Comparison of ENCODE assay signal across 8 cellular contexts in genomic region chr19:50835785-50836542, GRCh38. TPM values are rescaled to one million over a fixed set of nuclear protein-coding genes. Genes with fewer than 3 reads are reported as not detected.
DNase-seq lines count a peak whose midpoint lies in the region; ATAC-seq and TF ChIP-seq lines count a peak whose summit lies in the region.

No MANE protein-coding gene starts in this region.

- H3K4me3 Mint-ChIP-seq in activated naive CD4-positive, alpha-beta T cell treated with anti-CD3 and anti-CD28 coated beads for 36 hours = peak overlapping the region; percentile 73

- H3K27me3 Mint-ChIP-seq in activated naive CD4-positive, alpha-beta T cell treated with anti-CD3 and anti-CD28 coated beads for 36 hours (ENCODE audit: low read depth) = peaks cover 47% of the 10 kb centered on the region

- no peaks in the 10 kb centered on the region for H3K36me3 Mint-ChIP-seq in activated naive CD4-positive, alpha-beta T cell treated with anti-CD3 and anti-CD28 coated beads for 36 hours (ENCODE audit: low read depth)

- no peak for TF ChIP-seq EP300 in ovary (IDR thresholded peaks at IDR 0.05)
- no peak for TF ChIP-seq EP300 in tibial nerve (IDR thresholded peaks at IDR 0.05)

- H3K9me3 ChIP-seq in BLaER1 (no peaks in the 10 kb centered on the region), ovary (peaks cover 0 to 5% of the 10 kb centered on the region in 2 donors), tibial nerve (peaks cover 0 to 8% (median 0%) of the 10 kb centered on the region in 4 donors)

- H3K9me3 Mint-ChIP-seq in activated naive CD4-positive, alpha-beta T cell treated with anti-CD3 and anti-CD28 coated beads for 36 hours = no peaks in the 10 kb centered on the region

- peak; percentile 83 for DNase-seq in GM19240 (ENCODE audit: insufficient read length, low spot score)
- peak; percentile 83 for DNase-seq in HPDE6-E6E7 (ENCODE audit: extremely low spot score)
- DNase-seq in SHP77 treated with DMSO at 0.1 percent for 48 hours (lab: John Stamatoyannopoulos, UW) = peak; percentile 66
- DNase-seq in activated naive CD4-positive, alpha-beta T cell treated with anti-CD3 and anti-CD28 coated beads for 36 hours = peak; percentile 78
- peak; percentile 75 for DNase-seq in Right ventricle myocardium superior
- peak; percentile 55 to 83 (median 70) for DNase-seq in ovary
- peak; percentile 26 to 54 for DNase-seq in tibial nerve (ENCODE audit: low spot score in 2 of 2)

- WGBS in ovary, 3 donors = 2 to 3% (median 2%) methylated on average over 34 to 67 of the region's 67 CpGs
- 3 to 4% methylated on average over 45 to 49 of the region's 67 CpGs for WGBS in tibial nerve, 2 donors

- CTCF ChIA-PET in activated naive CD4-positive, alpha-beta T cell treated with anti-CD3 and anti-CD28 coated beads for 36 hours (lab: Charles Lee) = no interaction called here

- no peak for TF ChIP-seq POLR2A in ovary (IDR thresholded peaks at IDR 0.05)
- no peak for TF ChIP-seq POLR2A in tibial nerve (IDR thresholded peaks at IDR 0.05)

- H3K36me3 ChIP-seq in BLaER1 (no peaks in the 10 kb centered on the region), ovary (no peaks in the 10 kb centered on the region), tibial nerve (no peaks in the 10 kb centered on the region)

- H4K20me1 ChIP-seq in BLaER1 = no peaks in the 10 kb centered on the region

- peaks cover 7% of the 10 kb centered on the region for H3K4me1 Mint-ChIP-seq in activated naive CD4-positive, alpha-beta T cell treated with anti-CD3 and anti-CD28 coated beads for 36 hours (ENCODE audit: low read depth)

- H3K4me1 ChIP-seq in BLaER1 = peaks cover 39% of the 10 kb centered on the region
- no peaks in the 10 kb centered on the region for H3K4me1 ChIP-seq in ovary (ENCODE audit: insufficient read depth)
- H3K4me1 ChIP-seq in tibial nerve = peaks cover 0 to 14% (median 3%) of the 10 kb centered on the region in 4 donors

- TF ChIP-seq CTCF in ovary (IDR thresholded peaks at IDR 0.05) = no peak
- no peak for TF ChIP-seq CTCF in tibial nerve (IDR thresholded peaks at IDR 0.05)

- peak overlapping the region; percentile 64 for H3K27ac ChIP-seq in BLaER1
- no peak overlapping the region for H3K27ac ChIP-seq in ovary
- H3K27ac ChIP-seq in tibial nerve = no peak overlapping the region

- ATAC-seq in Right ventricle myocardium superior (ENCODE audit: poor library complexity) = peak; percentile 95

- H3K4me3 ChIP-seq in BLaER1 (peak overlapping the region; percentile 77), ovary (peak overlapping the region; percentile 36), tibial nerve (peak overlapping the region in 3 of 4 donors; percentile 17 to 52 (median 52))

- intact Hi-C loops in activated naive CD4-positive, alpha-beta T cell treated with anti-CD3 and anti-CD28 coated beads for 36 hours (cut with micrococcal nuclease) = loop anchor here (2.0 to 5.0 kb wide), 3 partner anchors 19 to 86 kb away; no protein-coding TSS in a partner anchor
- intact Hi-C loops in Right ventricle myocardium superior (cut with DNase I) (no loop called here), ovary (cut with DNase I) (no loop called here)

- H3K9ac ChIP-seq in BLaER1 = peak overlapping the region; percentile 79

- no peak overlapping the region for H3K27ac Mint-ChIP-seq in activated naive CD4-positive, alpha-beta T cell treated with anti-CD3 and anti-CD28 coated beads for 36 hours

- H3K4me2 ChIP-seq in BLaER1 = peak overlapping the region; percentile 96

- H3K27me3 ChIP-seq in BLaER1 = no peaks in the 10 kb centered on the region
- no peaks in the 10 kb centered on the region for H3K27me3 ChIP-seq in ovary
- H3K27me3 ChIP-seq in tibial nerve = peaks cover 2 to 48% of the 10 kb centered on the region in 2 donors

RNA-seq across cellular contexts. Expression of gene KLK15, which starts 2.6 kb away (rescaled TPM):
- not detected for total RNA-seq in activated naive CD4-positive, alpha-beta T cell treated with anti-CD3 and anti-CD28 coated beads for 36 hours
- total RNA-seq in Right ventricle myocardium superior (not detected), ovary (not detected), tibial nerve (not detected)
- polyA plus RNA-seq in ovary = not detected

RNA-seq across cellular contexts. Expression of gene KLK1, which starts 12.4 kb away (rescaled TPM):
- total RNA-seq in activated naive CD4-positive, alpha-beta T cell treated with anti-CD3 and anti-CD28 coated beads for 36 hours = 1 to 10 TPM in 1 of 2 experiments, under 1 TPM in 1; 0.79 to 1.1 TPM
- total RNA-seq in Right ventricle myocardium superior = not detected
- under 1 TPM in 6 of 7 donors, not detected in 1; 0.40 to 0.95 (median 0.57) TPM for total RNA-seq in ovary
- polyA plus RNA-seq in ovary = 1 to 10 TPM in 1 of 2 donors, under 1 TPM in 1; 0.23 to 1.2 TPM
- 1 to 10 TPM in 2 of 4 donors, under 1 TPM in 1, not detected in 1; 0.78 to 1.8 (median 1.5) TPM for total RNA-seq in tibial nerve

RNA-seq across cellular contexts. Expression of gene KLK3, which starts 18.8 kb away (rescaled TPM):
- total RNA-seq in activated naive CD4-positive, alpha-beta T cell treated with anti-CD3 and anti-CD28 coated beads for 36 hours = not detected
- not detected for total RNA-seq in Right ventricle myocardium superior
- under 1 TPM in 1 of 7 donors, not detected in 6; 0.20 TPM for total RNA-seq in ovary
- under 1 TPM; 0.13 to 0.24 TPM for polyA plus RNA-seq in ovary
- not detected for total RNA-seq in tibial nerve

RNA-seq across cellular contexts. Expression of gene KLK2, which starts 37.3 kb away (rescaled TPM):
- not detected for total RNA-seq in activated naive CD4-positive, alpha-beta T cell treated with anti-CD3 and anti-CD28 coated beads for 36 hours
- total RNA-seq in Right ventricle myocardium superior = not detected
- not detected for total RNA-seq in ovary
- polyA plus RNA-seq in ovary = not detected
- total RNA-seq in tibial nerve = not detected

RNA-seq across cellular contexts. Expression of gene ACP4, which starts 45.7 kb away (rescaled TPM):
- not detected for total RNA-seq in activated naive CD4-positive, alpha-beta T cell treated with anti-CD3 and anti-CD28 coated beads for 36 hours
- not detected for total RNA-seq in Right ventricle myocardium superior
- not detected for total RNA-seq in ovary
- polyA plus RNA-seq in ovary = not detected
- total RNA-seq in tibial nerve = not detected
